Comparison of ENCODE assay signal across 6 cellular contexts in genomic region chr1:18257775-18258174, GRCh38.
"Had no signal": no experiment of that assay in that cellular context is flagged by ENCODE, and none has a peak within 500 bp of the region (broad histone marks: within the 10 kb centered on the region; RNA-seq: fewer than 3 reads in every experiment).

No MANE protein-coding gene starts in this region.

- H3K27ac Mint-ChIP-seq: IgD-negative memory B cell had no signal

- H3K27ac ChIP-seq: HL-60 had no signal

- H3K4me3 Mint-ChIP-seq: IgD-negative memory B cell had no signal

- ATAC-seq: HepG2, K562 had no signal

- DNase-seq: IMR-90, KBM-7 had no signal

- H3K4me3 ChIP-seq: K562 had no signal

- H3K4me1 Mint-ChIP-seq: IgD-negative memory B cell had no signal

- H3K36me3 Mint-ChIP-seq: IgD-negative memory B cell had no signal
